ENCODE assay signal across 8 cellular contexts in the genomic region with DNA sequence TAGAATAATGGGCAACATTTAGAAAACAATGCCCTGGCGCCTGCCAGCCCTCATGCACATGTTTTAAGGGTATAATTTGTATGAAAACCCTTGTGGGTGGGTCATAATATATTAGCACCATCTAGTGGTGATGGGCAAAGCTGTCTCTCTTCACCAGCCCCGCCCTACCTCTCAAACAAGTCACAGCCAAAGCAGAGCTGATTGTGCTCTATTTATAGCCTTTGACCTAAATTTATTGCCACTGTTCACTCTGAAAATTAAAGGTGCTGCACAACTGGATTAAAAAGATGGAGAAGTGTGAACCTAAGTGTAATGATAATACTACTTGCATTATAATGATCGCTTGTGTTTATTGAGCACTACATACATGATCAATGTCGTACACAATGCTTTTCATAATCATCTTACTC.
DNase-seq lines count a peak whose midpoint lies in the region; ATAC-seq, FAIRE-seq and TF ChIP-seq lines count a peak whose summit lies in the region.

No MANE protein-coding gene starts in this region.

- no peak overlapping the region for H3K4me2 ChIP-seq in keratinocyte (ENCODE audit: control insufficient read depth, extremely low read depth, insufficient read depth, low read depth, low read length)

- ATAC-seq in GM19043 (IDR thresholded peaks at IDR 0.05; ENCODE audit: low read depth, unreplicated experiment) (peak; percentile 88), HG03159 (IDR thresholded peaks at IDR 0.05; ENCODE audit: unreplicated experiment) (peak; percentile 89)

- FAIRE-seq in bronchial epithelial cell (lab: Jason Lieb, UNC) = no peak
- FAIRE-seq in keratinocyte (lab: Jason Lieb, UNC) = peak; percentile 51

- H3K9me3 ChIP-seq in BE2C (no peaks in the 10 kb centered on the region), keratinocyte (ENCODE audit: control insufficient read depth, low read depth, low read length) (no peaks in the 10 kb centered on the region)

- H3K79me2 ChIP-seq in keratinocyte (ENCODE audit: control insufficient read depth, insufficient read depth, low read length) = no peaks in the 10 kb centered on the region

- H3K27ac ChIP-seq in VCaP (no peak overlapping the region), keratinocyte (ENCODE audit: control insufficient read depth, insufficient read depth, low read length) (no peak overlapping the region)

- H3K36me3 ChIP-seq in BE2C = no peaks in the 10 kb centered on the region
- H3K36me3 ChIP-seq in bronchial epithelial cell (ENCODE audit: control insufficient read depth, insufficient read depth, low read length) = no peaks in the 10 kb centered on the region
- no peaks in the 10 kb centered on the region for H3K36me3 ChIP-seq in keratinocyte (ENCODE audit: control insufficient read depth in 2 of 2, extremely low read depth in 1 of 2, insufficient read depth in 2 of 2, low read length in 2 of 2)

- dilution Hi-C loops in keratinocyte (cut with MboI; ENCODE audit: extremely low pct_ligation_motif_present, low sequenced_read_pairs) = no loop called here

- H3K4me1 ChIP-seq in BE2C = peaks cover 2% of the 10 kb centered on the region; the same call in 1 of the 2 replicates
- peaks cover 7% of the 10 kb centered on the region for H3K4me1 ChIP-seq in keratinocyte (ENCODE audit: control insufficient read depth, extremely low read depth, insufficient read depth, low read length)

- peak; percentile 60 for DNase-seq in BE2C
- peak; percentile 92 for DNase-seq in NCI-H2171 treated with DMSO at 0.1 percent for 48 hours (lab: John Stamatoyannopoulos, UW)
- peak; percentile 73 for DNase-seq in bronchial epithelial cell (ENCODE audit: low read depth)
- DNase-seq in keratinocyte (ENCODE audit: low read depth, low spot score) = no peak
- DNase-seq in stimulated activated CD4-positive, alpha-beta T cell treated with anti-CD3 and anti-CD28 coated beads, Interleukin-2, amount 100 ng/mL, for 24 hours = peak; percentile 46 to 57

- H3K27me3 ChIP-seq in BE2C (no peaks in the 10 kb centered on the region), bronchial epithelial cell (ENCODE audit: control insufficient read depth, insufficient read depth, low read length) (no peaks in the 10 kb centered on the region), keratinocyte (ENCODE audit: control insufficient read depth, extremely low read depth, insufficient read depth, low read length) (peaks cover 5% of the 10 kb centered on the region)

- no peaks in the 10 kb centered on the region for H4K20me1 ChIP-seq in keratinocyte (ENCODE audit: control insufficient read depth, extremely low read depth, insufficient read depth, low read length)

- H3K9me1 ChIP-seq in keratinocyte (ENCODE audit: control insufficient read depth, extremely low read depth, insufficient read depth, low read length) = no peaks in the 10 kb centered on the region

- TF ChIP-seq CTCF in BE2C (IDR thresholded peaks at IDR 0.05; ENCODE audit: low read depth, low read length) (peak; percentile 87), VCaP (conservative IDR thresholded peaks at IDR 0.05) (peak; percentile 94), bronchial epithelial cell (IDR thresholded peaks at IDR 0.05; ENCODE audit: insufficient read depth, low read length, severe bottlenecking) (peak; percentile 71), keratinocyte (optimal IDR thresholded peaks at IDR 0.05 in 1 of 3, IDR thresholded peaks at IDR 0.05 in 1 of 3, conservative IDR thresholded peaks at IDR 0.05 in 1 of 3; ENCODE audit: extremely low read depth in 1 of 3, insufficient read depth in 2 of 3, low read length in 3 of 3) (peak; percentile 76 to 81 (median 80))

- no peak overlapping the region for H2AFZ ChIP-seq in keratinocyte (ENCODE audit: control insufficient read depth, low read length)

- no peak overlapping the region for H3K9ac ChIP-seq in keratinocyte (ENCODE audit: control insufficient read depth, extremely low read depth, insufficient read depth, low read length)

- H3K4me3 ChIP-seq in BE2C (ENCODE audit: low read depth, low read length) (no peak overlapping the region), bronchial epithelial cell (ENCODE audit: low read depth, low read length) (no peak overlapping the region), keratinocyte (ENCODE audit: control insufficient read depth in 2 of 3, extremely low read depth in 1 of 3, insufficient read depth in 2 of 3, low read depth in 1 of 3, low read length in 3 of 3) (no peak overlapping the region)
